Comparison of ENCODE assay signal across 8 cellular contexts in the genomic region with DNA sequence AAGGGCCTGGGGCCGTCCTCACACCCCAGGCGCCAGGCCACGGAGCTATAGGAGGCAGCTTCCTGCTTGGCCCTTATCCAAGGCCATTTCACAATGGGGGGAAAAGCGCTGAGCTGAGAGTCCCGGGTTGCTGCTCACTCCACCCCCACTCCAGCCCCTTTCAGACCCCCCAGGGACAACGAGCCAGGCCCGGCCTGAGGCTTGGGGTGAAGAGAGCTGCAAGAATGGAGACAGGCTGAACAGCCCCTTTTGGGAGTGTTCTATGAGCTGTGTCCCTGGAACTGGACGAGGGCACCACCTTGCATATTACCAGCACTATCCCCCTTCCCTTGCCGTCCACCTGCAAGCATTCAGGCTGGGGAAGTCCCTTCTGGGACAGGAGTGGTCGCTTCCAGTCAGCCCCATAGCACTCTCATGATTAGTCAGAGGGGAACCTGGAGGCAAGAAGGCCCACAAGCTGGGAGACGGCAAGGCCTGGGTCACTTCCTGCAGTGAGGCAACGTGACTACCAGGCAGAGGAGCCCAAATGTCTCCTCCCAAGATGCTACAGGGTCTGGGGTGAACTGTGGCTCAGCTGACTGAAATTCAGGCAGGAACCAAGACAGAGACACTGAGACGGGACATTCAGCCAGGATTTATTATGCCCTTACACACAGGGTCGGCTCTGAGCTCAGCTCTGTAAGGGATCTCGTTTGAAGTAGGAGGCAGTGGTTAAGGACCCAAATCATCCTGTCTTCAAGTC. TPM values are rescaled to one million over a fixed set of nuclear protein-coding genes. Genes with fewer than 3 reads are reported as not detected.
A peak's percentile ranks its signal among the peaks of the same experiment; 100 is the strongest.
DNase-seq lines count a peak whose midpoint lies in the region; ATAC-seq and TF ChIP-seq lines count a peak whose summit lies in the region.

No MANE protein-coding gene starts in this region.

- H3K9me3 ChIP-seq in PC-9 (ENCODE audit: insufficient read depth, low read depth), result no peaks in the 10 kb centered on the region

- H3K36me3 ChIP-seq in PC-9 (ENCODE audit: low read depth), result no peaks in the 10 kb centered on the region
- H3K36me3 ChIP-seq in kidney epithelial cell (ENCODE audit: control insufficient read depth, insufficient read depth, low read length), result no peaks in the 10 kb centered on the region

- ATAC-seq in HG03095 (IDR thresholded peaks at IDR 0.05; ENCODE audit: unreplicated experiment), result peak; percentile 61
- peak; percentile 76 for ATAC-seq in activated naive CD8-positive, alpha-beta T cell treated with anti-CD3 and anti-CD28 coated beads, Interleukin-2, amount 10 ng/mL, durations not matched to agents 7 days and 5 days (ENCODE audit: low read depth)

- H3K4me3 Mint-ChIP-seq in activated naive CD8-positive, alpha-beta T cell treated with anti-CD3 and anti-CD28 coated beads, Interleukin-2, amount 10 ng/mL, durations not matched to agents 7 days and 5 days, result peak overlapping the region; percentile 65

- H3K4me3 ChIP-seq in PC-9, result no peak overlapping the region
- H3K4me3 ChIP-seq in kidney epithelial cell (ENCODE audit: low read depth, low read length), result no peak overlapping the region

- peaks cover 46% of the 10 kb centered on the region for H3K4me1 Mint-ChIP-seq in activated naive CD8-positive, alpha-beta T cell treated with anti-CD3 and anti-CD28 coated beads, Interleukin-2, amount 10 ng/mL, durations not matched to agents 7 days and 5 days

- POLR2A ChIA-PET in PC-9 (lab: Charles Lee; ENCODE audit: unreplicated experiment), result interaction anchor here (0.6 to 0.7 kb wide), 3 partner anchors 52 to 1308 kb away, joined by 3 to 5 read pairs (median 4); no protein-coding TSS in a partner anchor
- POLR2A ChIA-PET in activated naive CD8-positive, alpha-beta T cell treated with anti-CD3 and anti-CD28 coated beads, Interleukin-2, amount 10 ng/mL, durations not matched to agents 7 days and 5 days (lab: Charles Lee), result interaction anchor here (0.5 to 3.8 kb wide), 12 partner anchors 8 to 260 kb away, joined by 3 to 28 read pairs (median 5); partner anchors contain the start of genes BMF, PLCB2 and SRP14

- H3K4me2 ChIP-seq in PC-9, result peak overlapping the region; percentile 61

- DNase-seq in activated gamma-delta T cell treated with Interleukin-2 at 50 U/mL for 16 hours (peak; percentile 49), activated gamma-delta T cell (lab: John Stamatoyannopoulos, UW) (no peak), PC-9 (peak; percentile 49 to 82), kidney epithelial cell (ENCODE audit: low read depth) (peak; percentile 84), HUDEP-2 (lab: John Stamatoyannopoulos, UW; ENCODE audit: unreplicated experiment in 76 of 76) (no peak)
- DNase-seq in activated naive CD8-positive, alpha-beta T cell treated with anti-CD3 and anti-CD28 coated beads, Interleukin-2, amount 10 ng/mL, durations not matched to agents 7 days and 5 days, result peak; percentile 55
- peak; percentile 45 to 67 for DNase-seq in stimulated activated CD4-positive, alpha-beta T cell treated with anti-CD3 and anti-CD28 coated beads, Interleukin-4, amount 100 ng/mL, for 4 hours

- H3K9me2 ChIP-seq in PC-9 (ENCODE audit: insufficient read depth), result no peaks in the 10 kb centered on the region

- peak overlapping the region; percentile 92 for H3K27ac Mint-ChIP-seq in activated naive CD8-positive, alpha-beta T cell treated with anti-CD3 and anti-CD28 coated beads, Interleukin-2, amount 10 ng/mL, durations not matched to agents 7 days and 5 days

- no peaks in the 10 kb centered on the region for H4K20me1 ChIP-seq in PC-9 (ENCODE audit: insufficient read depth)

- intact Hi-C loops in PC-9 (cut with micrococcal nuclease; ENCODE audit: unreplicated experiment), result loop anchor here (1.0 kb wide), 1 partner anchor 115 kb away; no protein-coding TSS in a partner anchor

- no peaks in the 10 kb centered on the region for H3K27me3 ChIP-seq in PC-9 (ENCODE audit: insufficient read depth, low read depth)
- H3K27me3 ChIP-seq in kidney epithelial cell (ENCODE audit: control insufficient read depth, insufficient read depth, low read length), result no peaks in the 10 kb centered on the region

- H3K36me3 Mint-ChIP-seq in activated naive CD8-positive, alpha-beta T cell treated with anti-CD3 and anti-CD28 coated beads, Interleukin-2, amount 10 ng/mL, durations not matched to agents 7 days and 5 days, result peaks cover 10% of the 10 kb centered on the region

- no peaks in the 10 kb centered on the region for H3K79me2 ChIP-seq in PC-9 (ENCODE audit: low read depth)

- H2AFZ ChIP-seq in PC-9, result 0 out of 2 replicates have a peak overlapping the region, but pooled peaks have one; percentile 21

- peak overlapping the region; percentile 94 for H3K27ac ChIP-seq in PC-9

- no peaks in the 10 kb centered on the region for H3K27me3 Mint-ChIP-seq in activated naive CD8-positive, alpha-beta T cell treated with anti-CD3 and anti-CD28 coated beads, Interleukin-2, amount 10 ng/mL, durations not matched to agents 7 days and 5 days

- no TSS peak for BruUV-seq in PC-9 (replicated peaks; lab: Mats Ljungman, UMichigan)

- peaks cover 55% of the 10 kb centered on the region for H3K4me1 ChIP-seq in PC-9 (replicated peaks; ENCODE audit: insufficient read depth)

- H3K9me3 Mint-ChIP-seq in activated naive CD8-positive, alpha-beta T cell treated with anti-CD3 and anti-CD28 coated beads, Interleukin-2, amount 10 ng/mL, durations not matched to agents 7 days and 5 days, result no peaks in the 10 kb centered on the region

- CTCF ChIA-PET in PC-9 (lab: Charles Lee), result interaction anchor here (0.6 to 4.4 kb wide), 4 partner anchors 58 to 170 kb away, joined by 3 to 67 read pairs (median 4); no protein-coding TSS in a partner anchor

- TF ChIP-seq CTCF in PC-9 (conservative IDR thresholded peaks at IDR 0.05) (no peak), kidney epithelial cell (IDR thresholded peaks at IDR 0.05; ENCODE audit: insufficient read depth, low read length, poor library complexity, severe bottlenecking) (no peak)

- H3F3A ChIP-seq in PC-9 (ENCODE audit: insufficient read depth, low read depth), result peaks cover 32% of the 10 kb centered on the region

RNA-seq across cellular contexts. Expression of gene SRP14, which starts 8.6 kb away (rescaled TPM):
- 141 and 196 TPM in 2 replicates for total RNA-seq in PC-9 (2021)
- 100 to 1,000 TPM; 155 to 170 TPM for total RNA-seq in activated naive CD8-positive, alpha-beta T cell treated with anti-CD3 and anti-CD28 coated beads, Interleukin-2, amount 10 ng/mL, durations not matched to agents 7 days and 5 days
- 260 and 309 TPM in 2 replicates for total RNA-seq in kidney epithelial cell

Comparison
In these comparisons a context has a peak if more than half of its experiments do, and no peak if none do; other contexts are left out.
1. DNase-seq: peak in activated gamma-delta T cell treated with Interleukin-2 at 50 U/mL for 16 hours (single experiment), PC-9 (2 of 2), activated naive CD8-positive, alpha-beta T cell treated with anti-CD3 and anti-CD28 coated beads, Interleukin-2, amount 10 ng/mL, durations not matched to agents 7 days and 5 days (single experiment), kidney epithelial cell (single experiment) and stimulated activated CD4-positive, alpha-beta T cell treated with anti-CD3 and anti-CD28 coated beads, Interleukin-4, amount 100 ng/mL, for 4 hours (2 of 2); none in activated gamma-delta T cell (single experiment) and HUDEP-2 (0 of 76).